In genomic region chr9:117120061-117120460, GRCh38 we compare ENCODE assay signal across 18 cellular contexts.
"Had no signal": no experiment of that assay in that cellular context is flagged by ENCODE, and none has a peak within 500 bp of the region (broad histone marks: within the 10 kb centered on the region; RNA-seq: fewer than 3 reads in every experiment).

No MANE protein-coding gene starts in this region.

- H3K4me3 ChIP-seq: adrenal gland, heart left ventricle, neural progenitor cell, pancreas, stomach, thyroid gland, vagina had no signal

- H3K36me3 ChIP-seq: adrenal gland, heart left ventricle, neural progenitor cell, pancreas, stomach, thyroid gland, vagina had no signal

- DNase-seq: activated B cell treated with CpG ODN at 0.5 μM for 24 hours; activated CD4-positive, alpha-beta T cell treated with anti-CD3 and anti-CD28 coated beads for 48 hours; activated CD8-positive, alpha-beta memory T cell treated with anti-CD3 and anti-CD28 coated beads, Interleukin-2, amount 50 U/mL, for 4 hours; activated CD8-positive, alpha-beta T cell treated with anti-CD3 and anti-CD28 coated beads for 36 hours; activated effector memory CD4-positive, alpha-beta T cell treated with anti-CD3 and anti-CD28 coated beads, Interleukin-2, amount 50 U/mL, for 16 hours; activated T-cell treated with anti-CD3 and anti-CD28 coated beads, Interleukin-2, amount 50 U/mL, for 48 hours; adrenal gland; heart left ventricle; naive B cell; pancreas; stimulated activated CD4-positive, alpha-beta T cell treated with anti-CD3 and anti-CD28 coated beads, Interleukin-1b, Interleukin-23, amount 100 ng/mL, for 48 hours; stomach; thyroid gland had no signal

- H3K4me1 Mint-ChIP-seq: activated B cell treated with CpG ODN at 0.5 μM for 24 hours; activated naive CD4-positive, alpha-beta T cell treated with anti-CD3 and anti-CD28 coated beads, Interleukin-2, amount 50 U/mL, for 24 hours; naive B cell had no signal

- H3K4me3 Mint-ChIP-seq: activated B cell treated with CpG ODN at 0.5 μM for 24 hours; activated CD8-positive, alpha-beta T cell treated with anti-CD3 and anti-CD28 coated beads for 36 hours; activated naive CD4-positive, alpha-beta T cell treated with anti-CD3 and anti-CD28 coated beads, Interleukin-2, amount 50 U/mL, for 24 hours; naive B cell; neural progenitor cell; T-helper 2 cell treated with Interferon-gamma antibody and Interleukin-4, amounts not matched to agents 5 μg/mL and 100 μg/mL, for 36 hours had no signal

- H2AFZ ChIP-seq: neural progenitor cell had no signal

- H3K9ac ChIP-seq: neural progenitor cell had no signal

- H3K36me3 Mint-ChIP-seq: activated naive CD4-positive, alpha-beta T cell treated with anti-CD3 and anti-CD28 coated beads, Interleukin-2, amount 50 U/mL, for 24 hours; naive B cell; neural progenitor cell had no signal

- H3K27ac Mint-ChIP-seq: activated B cell treated with CpG ODN at 0.5 μM for 24 hours; activated CD8-positive, alpha-beta T cell treated with anti-CD3 and anti-CD28 coated beads for 36 hours; activated naive CD4-positive, alpha-beta T cell treated with anti-CD3 and anti-CD28 coated beads, Interleukin-2, amount 50 U/mL, for 24 hours; naive B cell; neural progenitor cell; T-helper 2 cell treated with Interferon-gamma antibody and Interleukin-4, amounts not matched to agents 5 μg/mL and 100 μg/mL, for 36 hours had no signal

- ATAC-seq: activated CD8-positive, alpha-beta T cell treated with anti-CD3 and anti-CD28 coated beads for 36 hours; heart left ventricle; left lobe of liver; pancreas had no signal

- H3K27me3 ChIP-seq: adrenal gland, heart left ventricle, neural progenitor cell, pancreas, stomach, thyroid gland, vagina had no signal

- H3K9me3 ChIP-seq: adrenal gland, heart left ventricle, pancreas, stomach, thyroid gland, vagina had no signal

- H3K9me3 Mint-ChIP-seq: neural progenitor cell had no signal

- H3K4me2 ChIP-seq: neural progenitor cell had no signal

- H3K27ac ChIP-seq: adrenal gland, heart left ventricle, neural progenitor cell, pancreas, stomach, thyroid gland, vagina had no signal

- H3K4me1 ChIP-seq: adrenal gland, heart left ventricle, pancreas, stomach, thyroid gland, vagina had no signal

- H3K27me3 Mint-ChIP-seq: activated B cell treated with CpG ODN at 0.5 μM for 24 hours; activated CD8-positive, alpha-beta T cell treated with anti-CD3 and anti-CD28 coated beads for 36 hours; activated naive CD4-positive, alpha-beta T cell treated with anti-CD3 and anti-CD28 coated beads, Interleukin-2, amount 50 U/mL, for 24 hours; naive B cell had no signal
